17 cellular contexts compared by ENCODE assay signal in the genomic region with DNA sequence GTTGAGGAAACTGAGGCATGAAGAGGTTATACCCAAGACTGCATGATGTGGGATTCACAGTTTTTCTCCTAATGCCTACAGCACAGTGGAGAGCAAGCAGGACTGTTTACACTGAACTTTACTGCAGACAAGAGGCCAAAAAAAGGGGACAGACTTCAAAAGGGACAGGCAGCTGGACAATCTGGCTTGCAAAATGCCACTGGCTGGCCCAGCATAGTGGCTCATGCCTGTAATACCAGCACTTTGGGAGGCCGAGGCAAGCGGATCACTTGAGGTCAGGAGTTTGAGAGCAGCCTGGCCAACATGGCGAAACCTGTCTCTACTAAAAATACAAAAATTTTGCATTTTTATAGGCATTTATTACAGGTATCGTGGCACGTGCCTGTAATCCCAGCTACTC. TPM values are rescaled to one million over a fixed set of nuclear protein-coding genes. Genes with fewer than 3 reads are reported as not detected.
DNase-seq lines count a peak whose midpoint lies in the region; ATAC-seq, FAIRE-seq and TF ChIP-seq lines count a peak whose summit lies in the region.
"Had no signal": no experiment of that assay in that cellular context is flagged by ENCODE, and none has a peak within 500 bp of the region (broad histone marks: within the 10 kb centered on the region; RNA-seq: fewer than 3 reads in every experiment).

No MANE protein-coding gene starts in this region.

- H3K27ac ChIP-seq in CD4-positive, alpha-beta T cell (ENCODE audit: low read depth, low read length) = no peak overlapping the region
- H3K27ac ChIP-seq in H1 (ENCODE audit: low read depth, low read length) = no peak overlapping the region
- H3K27ac ChIP-seq in neural progenitor cell = no peak overlapping the region
- no peak overlapping the region for H3K27ac ChIP-seq in right lobe of liver

- H3K9me3 Mint-ChIP-seq in CD4-positive, alpha-beta T cell = no peaks in the 10 kb centered on the region
- H3K9me3 Mint-ChIP-seq in neural progenitor cell = peaks cover 2% of the 10 kb centered on the region
- H3K9me3 Mint-ChIP-seq: CD4-positive, alpha-beta memory T cell; GM23338; HFFc6 had no signal

- intact Hi-C loops in CD4-positive, alpha-beta T cell (cut with DNase I, micrococcal nuclease) = no loop called here
- intact Hi-C loops in right lobe of liver (cut with DNase I) = loop anchor here in 1 of 2 donors (5.0 kb wide), 1 partner anchor 191 kb away; no protein-coding TSS in a partner anchor

- H3K4me1 ChIP-seq in H1 (replicated peaks in 1 of 4; ENCODE audit: control insufficient read depth in 3 of 4, insufficient read depth in 4 of 4, low read length in 3 of 4) (peaks cover 5 to 17% (median 11%) of the 10 kb centered on the region in 4 experiments; a peak in 6 of 7 replicates), neural progenitor cell (peaks cover 9% of the 10 kb centered on the region), right lobe of liver (no peaks in the 10 kb centered on the region)

- no peak overlapping the region for H4K8ac ChIP-seq in H1 (ENCODE audit: extremely low read depth, insufficient read depth, low read length)

- no peak overlapping the region for H2AK5ac ChIP-seq in H1 (ENCODE audit: low read depth, low read length)

- POLR2A ChIA-PET in CD4-positive, alpha-beta T cell (lab: Charles Lee) = no interaction called here
- POLR2A ChIA-PET in H1 (lab: Charles Lee; ENCODE audit: partially characterized antibody) = interaction anchor here (0.6 kb wide), 1 partner anchor 599 kb away, joined by 3 read pairs; no protein-coding TSS in a partner anchor

- no peak overlapping the region for H2AFZ ChIP-seq in H1 (ENCODE audit: low read length)
- no peak overlapping the region for H2AFZ ChIP-seq in neural progenitor cell (replicated peaks)
- H2AFZ ChIP-seq: GM23338 had no signal

- no peak for TF ChIP-seq CTCF in CD4-positive, alpha-beta T cell (IDR thresholded peaks at IDR 0.05)
- no peak for TF ChIP-seq CTCF in H1 (IDR thresholded peaks at IDR 0.05; ENCODE audit: control extremely low read depth in 1 of 3, insufficient read depth in 1 of 3, low read depth in 1 of 3, low read length in 3 of 3)
- TF ChIP-seq CTCF in neural progenitor cell (IDR thresholded peaks at IDR 0.05) = no peak
- TF ChIP-seq CTCF in right lobe of liver (IDR thresholded peaks at IDR 0.05) = no peak

- WGBS in H1 (ENCODE audit: extremely low coverage in 1 of 2, insufficient coverage in 1 of 2, insufficient read length in 1 of 2, insufficient replicate concordance in 2 of 2, low coverage in 1 of 2, low lambda C conversion rate in 2 of 2, missing lambda C conversion rate in 1 of 2), 2 experiments = 95% methylated on average over 5 of the region's 5 CpGs; no CpG with 5 or more reads in 1 of the 2 experiments
- WGBS in right lobe of liver (ENCODE audit: insufficient coverage, low coverage, low lambda C conversion rate, missing lambda C conversion rate) = 69% methylated on average over 5 of the region's 5 CpGs

- no peak for ATAC-seq in CD4-positive, alpha-beta T cell (ENCODE audit: poor library complexity)
- ATAC-seq in right lobe of liver (no peak), HG02885 (IDR thresholded peaks at IDR 0.05; ENCODE audit: poor library complexity, unreplicated experiment) (no peak)
- ATAC-seq: GM23338 had no signal

- no peak overlapping the region for H4K5ac ChIP-seq in H1 (ENCODE audit: insufficient read length, low read depth, low read length)

- peak overlapping the region; percentile 6; the same call in 1 of the 2 replicates for H2BK12ac ChIP-seq in H1 (ENCODE audit: low read depth, low read length)

- H3K4me3 ChIP-seq in H1 (ENCODE audit: extremely low read depth in 1 of 4, insufficient read depth in 2 of 4, low read depth in 3 of 4, low read length in 4 of 4) (no peak overlapping the region), neural progenitor cell (no peak overlapping the region), right lobe of liver (no peak overlapping the region)
- H3K4me3 ChIP-seq: GM23338, HAP-1 had no signal

- no peaks in the 10 kb centered on the region for H3K9me3 ChIP-seq in CD4-positive, alpha-beta T cell (ENCODE audit: control insufficient read depth, low read length)
- H3K9me3 ChIP-seq in H1 (ENCODE audit: insufficient read depth in 2 of 2, low read depth in 1 of 2, low read length in 1 of 2) (no peaks in the 10 kb centered on the region), neural progenitor cell (ENCODE audit: low read depth) (no peaks in the 10 kb centered on the region), right lobe of liver (no peaks in the 10 kb centered on the region)
- H3K9me3 ChIP-seq: HAP-1 had no signal

- no peak for TF ChIP-seq EP300 in H1 (IDR thresholded peaks at IDR 0.05; ENCODE audit: borderline replicate concordance in 1 of 2, low read depth in 2 of 2, low read length in 2 of 2)

- no peak for FAIRE-seq in H1 (lab: Jason Lieb, UNC)
- FAIRE-seq: GM19239, H54 had no signal

- H3K27me3 ChIP-seq in CD4-positive, alpha-beta T cell (ENCODE audit: control insufficient read depth, insufficient read depth, low read length) = peaks cover 39% of the 10 kb centered on the region
- H3K27me3 ChIP-seq in H1 (replicated peaks in 1 of 4; ENCODE audit: control insufficient read depth in 3 of 4, extremely low read depth in 1 of 4, insufficient read depth in 3 of 4, low read length in 3 of 4) = peaks cover 4 to 26% (median 17%) of the 10 kb centered on the region in 4 experiments; a peak in 6 of 7 replicates
- H3K27me3 ChIP-seq in neural progenitor cell = peaks cover 41% of the 10 kb centered on the region
- peaks cover 0 to 17% of the 10 kb centered on the region in 2 donors for H3K27me3 ChIP-seq in right lobe of liver

- H2BK120ac ChIP-seq in H1 (replicated peaks; ENCODE audit: low read depth, low read length) = no peak overlapping the region

- CTCF ChIA-PET in CD4-positive, alpha-beta T cell (lab: Charles Lee) = interaction anchor here (1.8 kb wide), 1 partner anchor 190 kb away, joined by 7 read pairs; no protein-coding TSS in a partner anchor
- CTCF ChIA-PET in H1 (lab: Charles Lee; ENCODE audit: partially characterized antibody) = interaction anchor here (1.6 kb wide), 1 partner anchor 23 kb away, joined by 3 read pairs; no protein-coding TSS in a partner anchor

- no peak for TF ChIP-seq RAD21 in H1 (IDR thresholded peaks at IDR 0.05 in 1 of 2, conservative IDR thresholded peaks at IDR 0.05 in 1 of 2; ENCODE audit: low read depth in 2 of 2, low read length in 2 of 2)

- H3K36me3 ChIP-seq in H1 (ENCODE audit: control insufficient read depth in 2 of 4, insufficient read depth in 4 of 4, low read length in 3 of 4) (no peaks in the 10 kb centered on the region), neural progenitor cell (no peaks in the 10 kb centered on the region), right lobe of liver (no peaks in the 10 kb centered on the region)
- H3K36me3 ChIP-seq: HAP-1 had no signal

- peak overlapping the region; percentile 54 for H3K4me3 Mint-ChIP-seq in CD4-positive, alpha-beta T cell
- H3K4me3 Mint-ChIP-seq in neural progenitor cell = peak overlapping the region; percentile 55
- H3K4me3 Mint-ChIP-seq: CD14-positive monocyte, HFFc6 had no signal

- no peak overlapping the region for H2BK15ac ChIP-seq in H1 (ENCODE audit: low read length)

- no peak overlapping the region for H2BK5ac ChIP-seq in H1 (ENCODE audit: low read depth, low read length)

- H4K91ac ChIP-seq in H1 (replicated peaks; ENCODE audit: insufficient read length, low read length) = no peak overlapping the region

- H3K4me1 Mint-ChIP-seq in CD4-positive, alpha-beta T cell (ENCODE audit: low read depth) = peaks cover 9% of the 10 kb centered on the region
- peaks cover 19% of the 10 kb centered on the region for H3K4me1 Mint-ChIP-seq in neural progenitor cell

- H4K20me1 ChIP-seq in H1 (replicated peaks in 1 of 2; ENCODE audit: control insufficient read depth in 1 of 2, insufficient read depth in 2 of 2, low read length in 2 of 2) = peaks cover 0 to 5% of the 10 kb centered on the region in 2 experiments
- peaks cover 25% of the 10 kb centered on the region for H4K20me1 ChIP-seq in neural progenitor cell (ENCODE audit: low read depth)

- no peaks in the 10 kb centered on the region for H3K36me3 Mint-ChIP-seq in CD4-positive, alpha-beta T cell (ENCODE audit: low read depth)
- no peaks in the 10 kb centered on the region for H3K36me3 Mint-ChIP-seq in neural progenitor cell
- H3K36me3 Mint-ChIP-seq: CD4-positive, alpha-beta memory T cell had no signal

- H3K4ac ChIP-seq in H1 (replicated peaks; ENCODE audit: insufficient read length, low read depth, low read length) = no peak overlapping the region

- TF ChIP-seq POLR2A in H1 (IDR thresholded peaks at IDR 0.05; ENCODE audit: control extremely low read depth in 1 of 2, low read depth in 2 of 2, low read length in 2 of 2) (no peak), right lobe of liver (IDR thresholded peaks at IDR 0.05) (no peak)

- no peaks in the 10 kb centered on the region for H3F3A ChIP-seq in neural progenitor cell (ENCODE audit: low read depth)

- H3K56ac ChIP-seq in H1 (replicated peaks; ENCODE audit: insufficient read length, low read depth, low read length) = no peak overlapping the region

- no peak overlapping the region for H2BK20ac ChIP-seq in H1 (ENCODE audit: low read length)

- H3K14ac ChIP-seq in H1 (ENCODE audit: insufficient read length) = no peak overlapping the region

- no peak for DNase-seq in CD4-positive, alpha-beta T cell
- DNase-seq in H1 (ENCODE audit: low read depth in 1 of 2, low spot score in 2 of 2) (no peak), neural progenitor cell (ENCODE audit: low spot score) (no peak), GM03348 (ENCODE audit: low spot score) (no peak), right lobe of liver (no peak)
- DNase-seq: Calu3; CD4-positive, alpha-beta memory T cell; COR-L47; DMS53; GF-D8; HFFc6 had no signal

- H3K79me2 ChIP-seq in H1 (ENCODE audit: control insufficient read depth in 1 of 2, insufficient read depth in 2 of 2, low read length in 2 of 2) (no peaks in the 10 kb centered on the region), neural progenitor cell (ENCODE audit: low read depth) (no peaks in the 10 kb centered on the region)

- H3K23me2 ChIP-seq in H1 (ENCODE audit: low read depth, low read length) = peaks cover 16% of the 10 kb centered on the region; the same call in 1 of the 2 replicates

- no peak overlapping the region for H3K27ac Mint-ChIP-seq in CD4-positive, alpha-beta T cell
- no peak overlapping the region for H3K27ac Mint-ChIP-seq in neural progenitor cell
- H3K27ac Mint-ChIP-seq: CD14-positive monocyte; CD4-positive, alpha-beta memory T cell; GM23338; HFFc6 had no signal

- H3K27me3 Mint-ChIP-seq in CD4-positive, alpha-beta T cell = peaks cover 24% of the 10 kb centered on the region
- H3K27me3 Mint-ChIP-seq in neural progenitor cell (ENCODE audit: insufficient read depth, low read depth) = peaks cover 9% of the 10 kb centered on the region

- H3K23ac ChIP-seq in H1 (ENCODE audit: insufficient read length) = no peak overlapping the region

- H3K9ac ChIP-seq in H1 (replicated peaks in 1 of 4; ENCODE audit: extremely low read depth in 1 of 4, low read depth in 3 of 4, low read length in 3 of 4) (no peak overlapping the region), neural progenitor cell (no peak overlapping the region)

- no peak overlapping the region for H3K18ac ChIP-seq in H1 (ENCODE audit: extremely low read depth, low read length)

- no peak overlapping the region for H3K4me2 ChIP-seq in H1 (ENCODE audit: insufficient read depth in 1 of 2, low read depth in 2 of 2, low read length in 2 of 2)
- H3K4me2 ChIP-seq in neural progenitor cell = no peak overlapping the region
- H3K4me2 ChIP-seq: GM23338 had no signal

- no peaks in the 10 kb centered on the region; the same call in 1 of the 2 replicates for H3K79me1 ChIP-seq in H1 (ENCODE audit: low read depth, low read length)

RNA-seq across cellular contexts. Expression of a gene that starts 2.0 kb away (rescaled TPM):
- total RNA-seq in CD4-positive, alpha-beta T cell = under 1 TPM; 0.28 to 0.77 TPM
- 8.2 and 9.3 TPM in 2 replicates for total RNA-seq in H1 (2021; fragmentation: NEBNext Ultra II Directional; extraction: Animal tissue kit (Norgen Biotek cat#: 25700))
- polyA plus RNA-seq in H1 (2011; rRNA removed) = 7.9 and 12.7 TPM in 2 replicates
- 5.2 TPM for polyA plus RNA-seq in H1 (2011; cell fraction: cytosol; rRNA removed)
- polyA plus RNA-seq in H1 (2011; cell fraction: nucleus; rRNA removed) = 21.5 TPM
- polyA plus RNA-seq in H1 (2012, experiment 1 of 2) = 5.2 to 9.6 TPM (median 8.1 TPM) in 4 replicates
- polyA plus RNA-seq in H1 (2012, experiment 2 of 2) = 5.1 TPM
- 7.4 TPM for polyA plus RNA-seq in H1 (2013, experiment 1 of 2)
- 7.1 TPM for polyA plus RNA-seq in H1 (2013, experiment 2 of 2)
- 2.6 and 3.8 TPM in 2 replicates for polyA minus RNA-seq in H1 (2011; rRNA and poly(A)+ RNA removed)
- 3.1 TPM for polyA minus RNA-seq in H1 (2011; cell fraction: cytosol; rRNA and poly(A)+ RNA removed)
- polyA minus RNA-seq in H1 (2011; cell fraction: nucleus; rRNA and poly(A)+ RNA removed) = 12.0 TPM
- total RNA-seq in neural progenitor cell (ENCODE audit: low replicate concordance) = 1.8 and 6.0 TPM in 2 replicates
- under 1 TPM in 1 of 6 experiments, not detected in 5; 0.16 TPM for total RNA-seq in right lobe of liver
- polyA plus RNA-seq: CD14-positive monocyte had no signal
